24 cellular contexts compared by ENCODE assay signal in genomic region chr4:100805547-100805946, GRCh38.
"Had no signal": no experiment of that assay in that cellular context is flagged by ENCODE, and none has a peak within 500 bp of the region (broad histone marks: within the 10 kb centered on the region; RNA-seq: fewer than 3 reads in every experiment).

No MANE protein-coding gene starts in this region.

- DNase-seq: activated CD4-positive, alpha-beta T cell treated with anti-CD3 and anti-CD28 coated beads for 48 hours; activated CD4-positive, alpha-beta T cell treated with anti-CD3 and anti-CD28 coated beads, Interleukin-2, amount 50 U/mL, for 4 hours; activated CD4-positive, CD25-positive, alpha-beta regulatory T cell treated with anti-CD3 and anti-CD28 coated beads, Interleukin-2, amount 50 U/mL, for 72 hours; activated CD8-positive, alpha-beta memory T cell treated with anti-CD3 and anti-CD28 coated beads, Interleukin-2, amount 10 ng/mL, durations not matched to agents 7 days and 5 days; activated effector memory CD4-positive, alpha-beta T cell treated with Interleukin-2 at 50 U/mL for 16 hours; activated naive CD4-positive, alpha-beta T cell treated with Interleukin-2 at 50 U/mL for 16 hours; activated naive CD8-positive, alpha-beta T cell treated with anti-CD3 and anti-CD28 coated beads, Interleukin-2, amount 50 U/mL, for 24 hours; activated T-cell treated with anti-CD3 and anti-CD28 coated beads, Interleukin-2, amount 50 U/mL, for 24 hours; amniotic stem cell; body of pancreas; NCI-H1092; NCI-H1694; NCI-H2029; NCI-H2107; NCI-H345; NCI-H510A; NCI-H69; Peyer's patch; SHP77 treated with DMSO at 0.1 percent for 48 hours had no signal

- H3K27me3 Mint-ChIP-seq: activated CD8-positive, alpha-beta memory T cell treated with anti-CD3 and anti-CD28 coated beads, Interleukin-2, amount 10 ng/mL, durations not matched to agents 7 days and 5 days; activated naive CD8-positive, alpha-beta T cell treated with anti-CD3 and anti-CD28 coated beads, Interleukin-2, amount 50 U/mL, for 24 hours; activated T-cell treated with anti-CD3 and anti-CD28 coated beads, Interleukin-2, amount 50 U/mL, for 24 hours; central memory CD8-positive, alpha-beta T cell had no signal

- H3K9me3 ChIP-seq: ascending aorta, body of pancreas, Peyer's patch had no signal

- H3K4me3 ChIP-seq: ascending aorta, body of pancreas, Peyer's patch had no signal

- H3K27ac Mint-ChIP-seq: activated CD8-positive, alpha-beta memory T cell treated with anti-CD3 and anti-CD28 coated beads, Interleukin-2, amount 10 ng/mL, durations not matched to agents 7 days and 5 days; activated naive CD4-positive, alpha-beta T cell treated with anti-CD3 and anti-CD28 coated beads, Interleukin-2, amount 50 U/mL, for 72 hours; activated naive CD8-positive, alpha-beta T cell treated with anti-CD3 and anti-CD28 coated beads, Interleukin-2, amount 50 U/mL, for 24 hours; activated T-cell treated with anti-CD3 and anti-CD28 coated beads, Interleukin-2, amount 50 U/mL, for 24 hours; activated T-helper 1 cell treated with anti-CD3 and anti-CD28 coated beads, Interleukin-12 subunit alpha, Interleukin-12 subunit beta, Interleukin-2, Interleukin-4 antibody, amounts not matched to agents 30 ng/mL and 10 ng/mL and 1 ng/mL, durations not matched to agents 14 hours and 24 hours and 36 hours; T-helper 1 cell treated with Interleukin-12 subunit alpha and Interleukin-12 subunit beta and Interleukin-4 antibody, amounts not matched to agents 30 μg/mL and 1 μg/mL, for 36 hours had no signal

- H3K4me1 ChIP-seq: ascending aorta, body of pancreas, Peyer's patch had no signal

- H3K36me3 Mint-ChIP-seq: activated naive CD4-positive, alpha-beta T cell treated with anti-CD3 and anti-CD28 coated beads, Interleukin-2, amount 50 U/mL, for 72 hours had no signal

- H3K4me3 Mint-ChIP-seq: activated CD8-positive, alpha-beta memory T cell treated with anti-CD3 and anti-CD28 coated beads, Interleukin-2, amount 10 ng/mL, durations not matched to agents 7 days and 5 days; activated naive CD8-positive, alpha-beta T cell treated with anti-CD3 and anti-CD28 coated beads, Interleukin-2, amount 50 U/mL, for 24 hours; activated T-cell treated with anti-CD3 and anti-CD28 coated beads, Interleukin-2, amount 50 U/mL, for 24 hours; activated T-helper 1 cell treated with anti-CD3 and anti-CD28 coated beads, Interleukin-12 subunit alpha, Interleukin-12 subunit beta, Interleukin-2, Interleukin-4 antibody, amounts not matched to agents 30 ng/mL and 10 ng/mL and 1 ng/mL, durations not matched to agents 14 hours and 24 hours and 36 hours; central memory CD8-positive, alpha-beta T cell; T-helper 1 cell treated with Interleukin-12 subunit alpha and Interleukin-12 subunit beta and Interleukin-4 antibody, amounts not matched to agents 30 μg/mL and 1 μg/mL, for 36 hours had no signal

- H3K27ac ChIP-seq: ascending aorta, body of pancreas, Peyer's patch had no signal

- H3K27me3 ChIP-seq: ascending aorta, body of pancreas, Peyer's patch had no signal

- H3K36me3 ChIP-seq: ascending aorta, Peyer's patch had no signal

- H3K9me3 Mint-ChIP-seq: activated naive CD4-positive, alpha-beta T cell treated with anti-CD3 and anti-CD28 coated beads, Interleukin-2, amount 50 U/mL, for 72 hours; activated T-cell treated with anti-CD3 and anti-CD28 coated beads, Interleukin-2, amount 50 U/mL, for 24 hours; activated T-helper 1 cell treated with anti-CD3 and anti-CD28 coated beads, Interleukin-12 subunit alpha, Interleukin-12 subunit beta, Interleukin-2, Interleukin-4 antibody, amounts not matched to agents 30 ng/mL and 10 ng/mL and 1 ng/mL, durations not matched to agents 14 hours and 24 hours and 36 hours; central memory CD8-positive, alpha-beta T cell; T-helper 1 cell treated with Interleukin-12 subunit alpha and Interleukin-12 subunit beta and Interleukin-4 antibody, amounts not matched to agents 30 μg/mL and 1 μg/mL, for 36 hours had no signal

- ATAC-seq: activated CD8-positive, alpha-beta memory T cell treated with anti-CD3 and anti-CD28 coated beads, Interleukin-2, amount 10 ng/mL, durations not matched to agents 7 days and 5 days; activated naive CD4-positive, alpha-beta T cell treated with anti-CD3 and anti-CD28 coated beads, Interleukin-2, amount 50 U/mL, for 72 hours; activated naive CD8-positive, alpha-beta T cell treated with anti-CD3 and anti-CD28 coated beads, Interleukin-2, amount 50 U/mL, for 24 hours; body of pancreas had no signal

- H3K4me1 Mint-ChIP-seq: activated CD8-positive, alpha-beta memory T cell treated with anti-CD3 and anti-CD28 coated beads, Interleukin-2, amount 10 ng/mL, durations not matched to agents 7 days and 5 days; activated naive CD8-positive, alpha-beta T cell treated with anti-CD3 and anti-CD28 coated beads, Interleukin-2, amount 50 U/mL, for 24 hours; central memory CD8-positive, alpha-beta T cell had no signal
